Comparison of ENCODE assay signal across 33 cellular contexts in genomic region chr3:97029972-97030371, GRCh38.
DNase-seq lines count a peak whose midpoint lies in the region; ATAC-seq, FAIRE-seq and TF ChIP-seq lines count a peak whose summit lies in the region.
"Had no signal": no experiment of that assay in that cellular context is flagged by ENCODE, and none has a peak within 500 bp of the region (broad histone marks: within the 10 kb centered on the region; RNA-seq: fewer than 3 reads in every experiment).

No MANE protein-coding gene starts in this region.

- intact Hi-C loops in HepG2 (cut with micrococcal nuclease; ENCODE audit: unreplicated experiment) (no loop called here), right lobe of liver (cut with DNase I) (no loop called here), IMR-90 (cut with micrococcal nuclease) (loop anchor here (10.0 kb wide), 1 partner anchor 1475 kb away; no protein-coding TSS in a partner anchor), K562 (cut with micrococcal nuclease) (no loop called here)

- H2AFZ ChIP-seq in HepG2 (ENCODE audit: low read length) (no peak overlapping the region), IMR-90 (replicated peaks; ENCODE audit: low read length, poor library complexity) (no peak overlapping the region), K562 (ENCODE audit: low read depth, low read length) (no peak overlapping the region)

- H3K9ac ChIP-seq in HepG2 (ENCODE audit: insufficient read depth, low read depth, low read length) (no peak overlapping the region), IMR-90 (ENCODE audit: low read depth, low read length) (no peak overlapping the region), K562 (ENCODE audit: insufficient read depth in 1 of 2, low read depth in 2 of 2, low read length in 2 of 2) (no peak overlapping the region)
- H3K9ac ChIP-seq: BLaER1; BLaER1 treated with 17β-estradiol and CSF1 and Interleukin-3, amounts not matched to agents 10 nM and 100 nM had no signal

- in situ Hi-C loops in HepG2 (cut with HindIII; ENCODE audit: extremely low pct_ligation_motif_present, low pct_unique_long_range_greater_than_20kb), result no loop called here
- in situ Hi-C loops in IMR-90 (cut with MboI; ENCODE audit: low sequenced_read_pairs), result no loop called here
- in situ Hi-C loops in K562 (cut with MboI), result no loop called here

- no peak overlapping the region for H3K27ac ChIP-seq in HepG2 (ENCODE audit: extremely low read length, insufficient read depth, low read length)
- H3K27ac ChIP-seq in right lobe of liver, result no peak overlapping the region
- no peak overlapping the region for H3K27ac ChIP-seq in A549
- H3K27ac ChIP-seq in IMR-90 (ENCODE audit: insufficient read depth, low read length), result no peak overlapping the region
- H3K27ac ChIP-seq in K562 (ENCODE audit: extremely low read depth, low read depth, low read length), result no peak overlapping the region
- H3K27ac ChIP-seq: 22Rv1; BLaER1; BLaER1 treated with 17β-estradiol and CSF1 and Interleukin-3, amounts not matched to agents 10 nM and 100 nM; C4-2B had no signal

- no TSS peak for BruUV-seq in HepG2 (replicated peaks; lab: Mats Ljungman, UMichigan)
- no TSS peak for BruUV-seq in IMR-90 (replicated peaks; lab: Mats Ljungman, UMichigan)
- no TSS peak for BruUV-seq in K562 (replicated peaks; lab: Mats Ljungman, UMichigan)

- H3K4me1 ChIP-seq in HepG2 (ENCODE audit: insufficient read depth, low read length) (no peaks in the 10 kb centered on the region), right lobe of liver (no peaks in the 10 kb centered on the region), A549 (no peaks in the 10 kb centered on the region), IMR-90 (ENCODE audit: control insufficient read depth, insufficient read depth, low read length) (no peaks in the 10 kb centered on the region), K562 (replicated peaks in 1 of 2; ENCODE audit: control insufficient read depth in 2 of 2, insufficient read depth in 2 of 2, low read length in 2 of 2) (no peaks in the 10 kb centered on the region)
- H3K4me1 ChIP-seq: BE2C, Caco-2 had no signal

- H3K9me3 ChIP-seq in HepG2 (ENCODE audit: low read length) (no peaks in the 10 kb centered on the region), right lobe of liver (no peaks in the 10 kb centered on the region), A549 (no peaks in the 10 kb centered on the region), IMR-90 (ENCODE audit: control insufficient read depth, insufficient read depth, low read length) (0 out of 2 replicates have a peak, but pooled peaks cover 2% of the 10 kb centered on the region), K562 (replicated peaks; ENCODE audit: control insufficient read depth, insufficient read depth, low read depth, low read length) (no peaks in the 10 kb centered on the region)
- H3K9me3 ChIP-seq: BE2C, Caco-2 had no signal

- H4K8ac ChIP-seq in IMR-90 (ENCODE audit: low read depth in 2 of 2, low read length in 2 of 2), result no peak overlapping the region

- H3K4ac ChIP-seq in IMR-90 (ENCODE audit: low read depth, low read length), result no peak overlapping the region

- no peak overlapping the region for H3K23ac ChIP-seq in IMR-90 (ENCODE audit: low read depth, low read length)

- H3K4me2 ChIP-seq in HepG2 (ENCODE audit: low read depth, low read length) (no peak overlapping the region), A549 (no peak overlapping the region), IMR-90 (ENCODE audit: low read depth, low read length) (no peak overlapping the region), K562 (ENCODE audit: insufficient read depth, low read length) (no peak overlapping the region)
- H3K4me2 ChIP-seq: BLaER1; BLaER1 treated with 17β-estradiol and CSF1 and Interleukin-3, amounts not matched to agents 10 nM and 100 nM had no signal

- no peak overlapping the region for H2AK5ac ChIP-seq in IMR-90 (ENCODE audit: low read depth, low read length)

- H4K5ac ChIP-seq in IMR-90 (ENCODE audit: low read depth, low read length), result no peak overlapping the region

- H3K27me3 ChIP-seq in HepG2 (ENCODE audit: control insufficient read depth in 1 of 2, insufficient read depth in 2 of 2, low read length in 2 of 2), result no peaks in the 10 kb centered on the region
- H3K27me3 ChIP-seq in right lobe of liver, result no peaks in the 10 kb centered on the region
- no peaks in the 10 kb centered on the region for H3K27me3 ChIP-seq in IMR-90 (ENCODE audit: control insufficient read depth, insufficient read depth, low read length)
- H3K27me3 ChIP-seq in K562 (ENCODE audit: control insufficient read depth in 2 of 2, insufficient read depth in 2 of 2, low read length in 2 of 2), result no peaks in the 10 kb centered on the region
- H3K27me3 ChIP-seq: BE2C; BLaER1; BLaER1 treated with 17β-estradiol and CSF1 and Interleukin-3, amounts not matched to agents 10 nM and 100 nM had no signal

- H3K4me3 ChIP-seq in HepG2 (replicated peaks in 1 of 3; ENCODE audit: insufficient read depth in 1 of 3, low read depth in 2 of 3, low read length in 3 of 3) (no peak overlapping the region), right lobe of liver (no peak overlapping the region), A549 (no peak overlapping the region), IMR-90 (ENCODE audit: insufficient read depth, low read depth, low read length) (no peak overlapping the region), K562 (no peak overlapping the region)
- H3K4me3 ChIP-seq: BLaER1; BLaER1 treated with 17β-estradiol and CSF1 and Interleukin-3, amounts not matched to agents 10 nM and 100 nM had no signal

- H2AK9ac ChIP-seq in IMR-90 (replicated peaks; ENCODE audit: low read depth, low read length, poor library complexity), result no peak overlapping the region

- FAIRE-seq in HepG2 (lab: Jason Lieb, UNC) (no peak), A549 (lab: Jason Lieb, UNC) (no peak), K562 (lab: Jason Lieb, UNC) (no peak)
- FAIRE-seq: D721Med had no signal

- H2BK15ac ChIP-seq in IMR-90 (ENCODE audit: low read depth, low read length), result no peak overlapping the region

- no peak for DNase-seq in HepG2 (ENCODE audit: low spot score)
- DNase-seq in right lobe of liver, result no peak
- DNase-seq in A549 (ENCODE audit: low read depth in 1 of 2, low spot score in 1 of 2), result no peak
- no peak for DNase-seq in IMR-90
- DNase-seq in K562 (ENCODE audit: extremely low read depth in 1 of 4, low spot score in 3 of 4), result no peak
- DNase-seq in mesenteric fat pad (ENCODE audit: low spot score), result no peak
- DNase-seq in A172 (ENCODE audit: low spot score), result no peak
- DNase-seq: 8988T; ACHN; AML-193; BE2C; C1 segment of cervical spinal cord; Caco-2; Calu3; CD4-positive, alpha-beta memory T cell; CD4-positive, alpha-beta T cell; CD4-positive, CD25-positive, alpha-beta regulatory T cell; CD8-positive, alpha-beta memory T cell; CD8-positive, alpha-beta T cell; COR-L47; DMS 273 treated with DMSO at 0.1 percent for 48 hours; DMS153; DMS53; DMS79; DMS79 treated with DMSO at 0.1 percent for 48 hours; DND-41; EL had no signal

- TF ChIP-seq EP300 in HepG2 (IDR thresholded peaks at IDR 0.05; ENCODE audit: low read depth in 2 of 2, low read length in 2 of 2) (no peak), HepG2 (CRISPR knock-in tag; IDR thresholded peaks at IDR 0.05; ENCODE audit: borderline replicate concordance) (no peak), A549 (IDR thresholded peaks at IDR 0.05) (no peak), K562 (IDR thresholded peaks at IDR 0.05; ENCODE audit: low read length) (no peak)

- TF ChIP-seq RAD21 in HepG2 (CRISPR knock-in tag; IDR thresholded peaks at IDR 0.05) (no peak), A549 (conservative IDR thresholded peaks at IDR 0.05 in 1 of 2, IDR thresholded peaks at IDR 0.05 in 1 of 2) (no peak), IMR-90 (IDR thresholded peaks at IDR 0.05; ENCODE audit: low read length) (no peak), K562 (CRISPR knock-in tag; conservative IDR thresholded peaks at IDR 0.05 in 1 of 2, IDR thresholded peaks at IDR 0.05 in 1 of 2) (no peak)

- H2BK5ac ChIP-seq in IMR-90 (ENCODE audit: low read depth, low read length, poor library complexity, severe bottlenecking), result no peak overlapping the region

- H3K36me3 ChIP-seq in HepG2 (replicated peaks in 1 of 2; ENCODE audit: control insufficient read depth in 1 of 2, insufficient read depth in 2 of 2, low read length in 2 of 2) (no peaks in the 10 kb centered on the region), right lobe of liver (no peaks in the 10 kb centered on the region), IMR-90 (ENCODE audit: control insufficient read depth, insufficient read depth, low read length) (no peaks in the 10 kb centered on the region), K562 (ENCODE audit: control insufficient read depth, insufficient read depth, low read length) (no peaks in the 10 kb centered on the region)
- H3K36me3 ChIP-seq: BE2C; BLaER1; BLaER1 treated with 17β-estradiol and CSF1 and Interleukin-3, amounts not matched to agents 10 nM and 100 nM had no signal

- H2BK120ac ChIP-seq in IMR-90 (ENCODE audit: low read depth, low read length), result no peak overlapping the region

- H3K79me1 ChIP-seq in IMR-90 (ENCODE audit: low read depth in 1 of 2, low read length in 2 of 2), result no peaks in the 10 kb centered on the region

- no peak overlapping the region for H3K56ac ChIP-seq in IMR-90 (ENCODE audit: extremely low read depth, insufficient read depth, low read length)

- H4K91ac ChIP-seq in IMR-90 (ENCODE audit: insufficient read depth, low read depth, low read length), result no peak overlapping the region

- H3K9me1 ChIP-seq in IMR-90 (ENCODE audit: insufficient read depth, low read length) (no peaks in the 10 kb centered on the region), K562 (ENCODE audit: control insufficient read depth, insufficient read depth, low read length) (no peaks in the 10 kb centered on the region)

- H2BK20ac ChIP-seq in IMR-90 (ENCODE audit: low read depth, low read length), result no peak overlapping the region

- H3K79me2 ChIP-seq in HepG2 (ENCODE audit: insufficient read depth, low read length), result no peaks in the 10 kb centered on the region
- H3K79me2 ChIP-seq in K562 (ENCODE audit: control insufficient read depth, insufficient read depth, low read length), result no peaks in the 10 kb centered on the region

- ATAC-seq in HepG2 (no peak), right lobe of liver (no peak), A549 (no peak), IMR-90 (ENCODE audit: low read depth) (no peak), K562 (no peak), HG03196 (IDR thresholded peaks at IDR 0.05; ENCODE audit: unreplicated experiment) (no peak)
- ATAC-seq: CD8-positive, alpha-beta T cell had no signal

- H4K20me1 ChIP-seq in HepG2 (ENCODE audit: insufficient read depth, low read length) (no peaks in the 10 kb centered on the region), IMR-90 (ENCODE audit: insufficient read depth, low read length) (no peaks in the 10 kb centered on the region), K562 (replicated peaks; ENCODE audit: control insufficient read depth, insufficient read depth, low read length) (no peaks in the 10 kb centered on the region)
- H4K20me1 ChIP-seq: BLaER1; BLaER1 treated with 17β-estradiol and CSF1 and Interleukin-3, amounts not matched to agents 10 nM and 100 nM had no signal

- CTCF ChIA-PET in HepG2 (lab: Yijun Ruan, JAX; ENCODE audit: low intra/inter-chr PET ratio, low total read pairs), result no interaction called here
- CTCF ChIA-PET in A549 (lab: Yijun Ruan, JAX), result no interaction called here
- CTCF ChIA-PET in IMR-90 (lab: Yijun Ruan, JAX), result no interaction called here
- CTCF ChIA-PET in K562 (lab: Yijun Ruan, JAX; ENCODE audit: low intra/inter-chr PET ratio), result no interaction called here

- no peak overlapping the region for H3K14ac ChIP-seq in IMR-90 (replicated peaks; ENCODE audit: low read depth, low read length)

- no peak overlapping the region for H3K18ac ChIP-seq in IMR-90 (ENCODE audit: low read depth, low read length)

- no peak for TF ChIP-seq CTCF in HepG2 (CRISPR knock-in tag; IDR thresholded peaks at IDR 0.05)
- TF ChIP-seq CTCF in right lobe of liver (IDR thresholded peaks at IDR 0.05), result no peak
- TF ChIP-seq CTCF in A549 (IDR thresholded peaks at IDR 0.05), result no peak
- no peak for TF ChIP-seq CTCF in IMR-90 (conservative IDR thresholded peaks at IDR 0.05; ENCODE audit: low read depth, low read length)
- TF ChIP-seq CTCF in K562 (IDR thresholded peaks at IDR 0.05 in 2 of 3, conservative IDR thresholded peaks at IDR 0.05 in 1 of 3; ENCODE audit: insufficient read depth in 2 of 3, low read depth in 1 of 3, low read length in 3 of 3), result no peak

- POLR2A ChIA-PET in HepG2 (lab: Yijun Ruan, JAX), result no interaction called here
- POLR2A ChIA-PET in A549 (lab: Yijun Ruan, JAX), result no interaction called here
- POLR2A ChIA-PET in IMR-90 (lab: Charles Lee; ENCODE audit: unreplicated experiment), result no interaction called here
- POLR2A ChIA-PET in K562 (lab: Yijun Ruan, JAX), result no interaction called here

- 0% methylated on average over 1 of the region's 1 CpG for WGBS in HepG2 (ENCODE audit: low lambda C conversion rate)
- WGBS in right lobe of liver (ENCODE audit: insufficient coverage, low coverage, low lambda C conversion rate, missing lambda C conversion rate), result 42% methylated on average over 1 of the region's 1 CpG
- WGBS in A549 (ENCODE audit: missing lambda C conversion rate), result 10% methylated on average over 1 of the region's 1 CpG
- no CpG with 5 or more reads among the region's 1 CpG for WGBS in IMR-90 (ENCODE audit: extremely low coverage in 2 of 2, insufficient read length in 1 of 2), 2 experiments
- WGBS in K562 (ENCODE audit: insufficient coverage, low coverage, missing lambda C conversion rate), result 0% methylated on average over 1 of the region's 1 CpG

- TF ChIP-seq POLR2A in HepG2 (IDR thresholded peaks at IDR 0.05; ENCODE audit: insufficient read depth in 1 of 2, low read depth in 2 of 2, low read length in 2 of 2), result no peak
- no peak for TF ChIP-seq POLR2A in right lobe of liver (IDR thresholded peaks at IDR 0.05)
- no peak for TF ChIP-seq POLR2A in A549 (IDR thresholded peaks at IDR 0.05; ENCODE audit: low read length)
- no peak for TF ChIP-seq POLR2A in IMR-90 (IDR thresholded peaks at IDR 0.05; ENCODE audit: low read depth, low read length)
- no peak for TF ChIP-seq POLR2A in K562 (conservative IDR thresholded peaks at IDR 0.05)

- dilution Hi-C loops in IMR-90 (cut with HindIII; ENCODE audit: low sequenced_read_pairs, unreplicated experiment), result no loop called here

Comparison
In these comparisons a context has a peak if more than half of its experiments do, and no peak if none do; other contexts are left out.
1. Of the 241 proteins assayed by ChIP-seq in both HepG2 and K562: peak only in HepG2: MAFF and MAFK; only in K562: none; in both: none; in neither: 239.